Comparison of ENCODE assay signal across 8 cellular contexts in the genomic region with DNA sequence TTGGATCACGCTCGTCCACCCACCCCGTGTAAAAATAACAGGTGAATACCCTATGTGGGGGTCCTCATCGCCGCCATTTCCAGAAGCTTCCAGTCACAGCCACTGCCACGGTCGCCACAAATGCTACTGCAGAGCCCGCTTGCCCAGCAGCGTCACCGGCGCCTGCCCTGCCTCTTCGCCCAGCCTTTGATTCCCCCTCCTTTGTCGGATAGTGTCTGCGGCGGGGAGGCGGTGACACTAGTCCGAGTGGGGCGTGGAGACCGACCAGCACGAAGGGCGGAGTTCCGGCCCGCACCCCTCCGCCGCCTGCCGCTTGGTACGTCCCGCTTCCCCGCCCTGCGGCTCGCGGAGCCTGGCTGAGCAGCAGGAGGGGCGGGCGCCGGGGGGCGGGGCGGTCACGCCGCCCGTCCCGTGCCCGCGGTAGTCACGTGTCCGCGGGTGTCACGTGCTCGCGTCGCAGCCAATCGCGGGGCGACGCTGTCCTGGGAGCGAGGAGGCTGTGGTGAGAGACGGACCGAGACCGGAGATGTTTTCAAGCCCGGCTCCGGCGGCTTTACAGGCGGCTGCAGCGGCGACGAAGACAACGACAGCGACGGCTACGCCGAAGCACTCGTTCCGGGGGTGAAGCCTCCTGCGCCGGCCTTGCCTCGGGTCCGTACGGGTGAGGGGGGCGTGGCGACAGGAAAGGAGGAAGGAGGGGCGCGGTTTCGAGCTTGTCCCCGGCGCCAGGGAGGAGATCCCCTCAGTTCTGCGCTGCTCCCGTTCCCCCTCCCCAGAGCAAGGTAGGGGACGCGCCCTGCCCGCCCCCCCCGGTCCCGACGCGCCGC. TPM values are rescaled to one million over a fixed set of nuclear protein-coding genes. Genes with fewer than 3 reads are reported as not detected.
A peak's percentile ranks its signal among the peaks of the same experiment; 100 is the strongest.
DNase-seq lines count a peak whose midpoint lies in the region; TF ChIP-seq lines count a peak whose summit lies in the region.

TSS of gene ANKRD12 (plus strand) at position 467 of the 827 bp plus-strand sequence. CDS start 45,652 bp downstream, outside the sequence.

- H3K27ac ChIP-seq in SJSA1 = peak within 1 kb of the TSS; percentile 93

- H3K4me3 ChIP-seq in HFF-Myc (replicated peaks; ENCODE audit: low read depth, low read length) = peak within 1 kb of the TSS; percentile 56
- H3K4me3 ChIP-seq in SJSA1 = peak within 1 kb of the TSS; percentile 84
- H3K4me3 ChIP-seq in neuron (ENCODE audit: low read length) = peak within 1 kb of the TSS; percentile 60

- H3K9me3 ChIP-seq in SJSA1 (replicated peaks) (no peaks in the 10 kb centered on the region), neuron (ENCODE audit: low read length) (no peaks in the 10 kb centered on the region)

- TF ChIP-seq CTCF in HFF-Myc (IDR thresholded peaks at IDR 0.05; ENCODE audit: low read depth, low read length, missing control alignments) = no peak

- DNase-seq in GM03348 (ENCODE audit: low spot score) = peak; percentile 98
- peak; percentile 82 for DNase-seq in HFF-Myc (ENCODE audit: extremely low read depth, low read depth)
- peak; percentile 96 for DNase-seq in MV-4-11 (lab: John Stamatoyannopoulos, UW)
- DNase-seq in SJSA1 (ENCODE audit: low read depth in 1 of 2, low spot score in 2 of 2) = peak; percentile 98 to 99
- DNase-seq in activated naive CD4-positive, alpha-beta T cell (lab: John Stamatoyannopoulos, UW) = peak; percentile 88 to 96 (median 91)
- DNase-seq in foreskin melanocyte = peak; percentile 96
- DNase-seq in stromal cell of bone marrow (ENCODE audit: low read depth) = peak; percentile 93

- H3K36me3 ChIP-seq in SJSA1 (peaks cover 49% of the 10 kb centered on the region), neuron (ENCODE audit: insufficient read depth, low read length) (peaks cover 27% of the 10 kb centered on the region)

- H3K4me1 ChIP-seq in SJSA1 (replicated peaks) (peaks cover 35% of the 10 kb centered on the region), neuron (ENCODE audit: insufficient read depth, low read length) (peaks cover 48% of the 10 kb centered on the region)

- H3K27me3 ChIP-seq in SJSA1 (replicated peaks) (no peaks in the 10 kb centered on the region), neuron (ENCODE audit: insufficient read depth, low read length) (no peaks in the 10 kb centered on the region)

- peak within 1 kb of the TSS; percentile 86 for H2AFZ ChIP-seq in neuron (ENCODE audit: low read depth, low read length)

RNA-seq across cellular contexts. Expression of gene ANKRD12, which starts in this region (rescaled TPM):
- total RNA-seq in SJSA1 (2014; rRNA removed; shearing (Covaris generic)) = 30.7 and 38.8 TPM in 2 replicates

Comparison
In these comparisons a context has a peak if more than half of its experiments do, and no peak if none do; other contexts are left out.
1. Peak in every context shown above with its lines: DNase-seq, H3K4me3 ChIP-seq and H3K27ac ChIP-seq.